23 cellular contexts compared by ENCODE assay signal in genomic region chr6:154991207-154991606, GRCh38.
"Had no signal": no experiment of that assay in that cellular context is flagged by ENCODE, and none has a peak within 500 bp of the region (broad histone marks: within the 10 kb centered on the region; RNA-seq: fewer than 3 reads in every experiment).

No MANE protein-coding gene starts in this region.

- H3K4me3 Mint-ChIP-seq: activated B cell treated with CpG ODN at 0.5 μM for 24 hours; activated CD4-positive, alpha-beta T cell treated with anti-CD3 and anti-CD28 coated beads for 36 hours; activated naive CD4-positive, alpha-beta T cell treated with anti-CD3 and anti-CD28 coated beads, Interleukin-2, amount 10 ng/mL, durations not matched to agents 7 days and 5 days; endodermal cell; naive B cell had no signal

- H3K27ac Mint-ChIP-seq: activated B cell treated with CpG ODN at 0.5 μM for 24 hours; activated CD4-positive, alpha-beta T cell treated with anti-CD3 and anti-CD28 coated beads for 36 hours; activated naive CD4-positive, alpha-beta T cell treated with anti-CD3 and anti-CD28 coated beads, Interleukin-2, amount 10 ng/mL, durations not matched to agents 7 days and 5 days; endodermal cell; naive B cell had no signal

- H3K27ac ChIP-seq: cardiac muscle cell, epithelial cell of prostate, lower lobe of right lung, thoracic aorta, upper lobe of left lung had no signal

- H3K4me3 ChIP-seq: cardiac muscle cell, lower lobe of right lung, smooth muscle cell, thoracic aorta, upper lobe of left lung had no signal

- H3K36me3 Mint-ChIP-seq: activated naive CD4-positive, alpha-beta T cell treated with anti-CD3 and anti-CD28 coated beads, Interleukin-2, amount 10 ng/mL, durations not matched to agents 7 days and 5 days; naive B cell had no signal

- ATAC-seq: activated CD4-positive, alpha-beta T cell treated with anti-CD3 and anti-CD28 coated beads for 36 hours; left lobe of liver; lower lobe of right lung; sciatic nerve had no signal

- H3K4me2 ChIP-seq: smooth muscle cell had no signal

- H3K27me3 Mint-ChIP-seq: activated B cell treated with CpG ODN at 0.5 μM for 24 hours had no signal

- H3K9me3 ChIP-seq: lower lobe of right lung, thoracic aorta, upper lobe of left lung had no signal

- DNase-seq: activated B cell treated with CpG ODN at 0.5 μM for 24 hours; activated CD4-positive, alpha-beta T cell treated with anti-CD3 and anti-CD28 coated beads for 36 hours; activated CD4-positive, alpha-beta T cell treated with anti-CD3 and anti-CD28 coated beads, Interleukin-2, amount 50 U/mL, for 48 hours; activated CD8-positive, alpha-beta memory T cell treated with anti-CD3 and anti-CD28 coated beads, Interleukin-2, amount 50 U/mL, for 48 hours; activated naive CD4-positive, alpha-beta T cell treated with anti-CD3 and anti-CD28 coated beads, Interleukin-2, amount 10 ng/mL, durations not matched to agents 7 days and 5 days; activated T-cell treated with anti-CD3 and anti-CD28 coated beads, Interleukin-2, amount 50 U/mL, for 48 hours; amygdala; cortex of kidney; endodermal cell; lower lobe of right lung; naive B cell; occipital lobe; stimulated activated CD4-positive, alpha-beta T cell treated with anti-CD3 and anti-CD28 coated beads, Interleukin-15, amount 100 ng/mL, for 24 hours; stimulated activated CD4-positive, alpha-beta T cell treated with anti-CD3 and anti-CD28 coated beads, Interleukin-2, amount 100 ng/mL, for 48 hours; stimulated activated naive CD4-positive, alpha-beta T cell; T-helper 9 cell; upper lobe of left lung had no signal

- H3K9me3 Mint-ChIP-seq: activated naive CD4-positive, alpha-beta T cell treated with anti-CD3 and anti-CD28 coated beads, Interleukin-2, amount 10 ng/mL, durations not matched to agents 7 days and 5 days; endodermal cell had no signal

- H3K36me3 ChIP-seq: cardiac muscle cell, lower lobe of right lung, thoracic aorta, upper lobe of left lung had no signal
